Comparison of ENCODE assay signal across 1 cellular context in the genomic region with DNA sequence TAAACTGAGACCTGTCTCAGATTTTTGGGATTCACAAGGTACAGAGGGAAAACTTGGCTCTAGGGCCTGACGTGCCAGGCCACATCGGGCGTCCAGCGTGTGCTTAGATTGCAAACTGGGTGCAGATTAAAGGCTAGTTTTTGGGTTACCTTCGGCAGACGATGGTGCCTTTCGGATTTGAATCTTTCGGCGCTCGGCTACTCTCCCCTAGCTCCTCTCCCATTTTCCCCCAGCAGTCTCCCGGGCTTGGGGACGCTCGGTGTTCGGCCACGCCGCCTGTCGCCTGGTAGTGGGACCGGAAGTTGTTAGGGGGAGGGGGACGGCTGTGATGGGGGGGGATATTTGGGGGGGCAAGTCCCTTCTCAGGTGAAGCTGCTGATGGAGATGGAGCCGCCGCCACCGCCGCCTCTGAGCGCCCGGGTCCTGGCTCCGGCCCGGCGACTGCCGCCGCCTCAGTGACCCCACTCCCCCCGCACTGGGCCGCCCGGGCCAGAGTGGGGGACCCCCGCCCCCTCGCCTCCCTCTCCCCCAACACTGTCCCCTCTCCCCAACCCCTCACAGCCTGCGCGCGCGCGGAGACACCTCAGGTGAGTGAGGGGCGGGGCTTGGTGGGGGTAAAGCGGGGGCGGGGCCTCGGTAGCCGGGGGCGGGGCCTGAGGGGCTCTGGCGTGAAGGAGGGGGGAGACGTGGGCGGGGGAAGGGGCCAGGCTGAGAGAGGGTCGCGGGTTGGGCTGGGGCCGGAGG.
TF ChIP-seq lines count a peak whose summit lies in the region.

No MANE protein-coding gene starts in this region.

TF ChIP-seq in liver, 16 proteins besides CTCF, POLR2A, EP300 and RAD21 (continued from another document):
- TF ChIP-seq, protein P1, sequence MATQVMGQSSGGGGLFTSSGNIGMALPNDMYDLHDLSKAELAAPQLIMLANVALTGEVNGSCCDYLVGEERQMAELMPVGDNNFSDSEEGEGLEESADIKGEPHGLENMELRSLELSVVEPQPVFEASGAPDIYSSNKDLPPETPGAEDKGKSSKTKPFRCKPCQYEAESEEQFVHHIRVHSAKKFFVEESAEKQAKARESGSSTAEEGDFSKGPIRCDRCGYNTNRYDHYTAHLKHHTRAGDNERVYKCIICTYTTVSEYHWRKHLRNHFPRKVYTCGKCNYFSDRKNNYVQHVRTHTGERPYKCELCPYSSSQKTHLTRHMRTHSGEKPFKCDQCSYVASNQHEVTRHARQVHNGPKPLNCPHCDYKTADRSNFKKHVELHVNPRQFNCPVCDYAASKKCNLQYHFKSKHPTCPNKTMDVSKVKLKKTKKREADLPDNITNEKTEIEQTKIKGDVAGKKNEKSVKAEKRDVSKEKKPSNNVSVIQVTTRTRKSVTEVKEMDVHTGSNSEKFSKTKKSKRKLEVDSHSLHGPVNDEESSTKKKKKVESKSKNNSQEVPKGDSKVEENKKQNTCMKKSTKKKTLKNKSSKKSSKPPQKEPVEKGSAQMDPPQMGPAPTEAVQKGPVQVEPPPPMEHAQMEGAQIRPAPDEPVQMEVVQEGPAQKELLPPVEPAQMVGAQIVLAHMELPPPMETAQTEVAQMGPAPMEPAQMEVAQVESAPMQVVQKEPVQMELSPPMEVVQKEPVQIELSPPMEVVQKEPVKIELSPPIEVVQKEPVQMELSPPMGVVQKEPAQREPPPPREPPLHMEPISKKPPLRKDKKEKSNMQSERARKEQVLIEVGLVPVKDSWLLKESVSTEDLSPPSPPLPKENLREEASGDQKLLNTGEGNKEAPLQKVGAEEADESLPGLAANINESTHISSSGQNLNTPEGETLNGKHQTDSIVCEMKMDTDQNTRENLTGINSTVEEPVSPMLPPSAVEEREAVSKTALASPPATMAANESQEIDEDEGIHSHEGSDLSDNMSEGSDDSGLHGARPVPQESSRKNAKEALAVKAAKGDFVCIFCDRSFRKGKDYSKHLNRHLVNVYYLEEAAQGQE (IDR thresholded peaks at IDR 0.05) = no peak
- TF ChIP-seq FOXA1 (IDR thresholded peaks at IDR 0.05) (no peak), FOXA2 (IDR thresholded peaks at IDR 0.05) (no peak), EGR1 (IDR thresholded peaks at IDR 0.05; ENCODE audit: low read depth in 2 of 2) (no peak), YY1 (IDR thresholded peaks at IDR 0.05) (peak; percentile 89), JUND (IDR thresholded peaks at IDR 0.05) (no peak)
